Comparison of ENCODE assay signal across 22 cellular contexts in genomic region chr3:33775363-33775762, GRCh38. TPM values are rescaled to one million over a fixed set of nuclear protein-coding genes. Genes with fewer than 3 reads are reported as not detected.
DNase-seq lines count a peak whose midpoint lies in the region; ATAC-seq and TF ChIP-seq lines count a peak whose summit lies in the region.
"Had no signal": no experiment of that assay in that cellular context is flagged by ENCODE, and none has a peak within 500 bp of the region (broad histone marks: within the 10 kb centered on the region; RNA-seq: fewer than 3 reads in every experiment).

No MANE protein-coding gene starts in this region.

- H3K79me2 ChIP-seq in SK-N-SH (ENCODE audit: insufficient read depth), result no peaks in the 10 kb centered on the region

- H3K27me3 ChIP-seq in SK-N-SH (ENCODE audit: insufficient read depth) (no peaks in the 10 kb centered on the region), foreskin keratinocyte (no peaks in the 10 kb centered on the region)
- H3K27me3 ChIP-seq: SJSA1 had no signal

- WGBS in SK-N-SH (ENCODE audit: low lambda C conversion rate), result 54% methylated on average over 3 of the region's 3 CpGs

- CTCF ChIA-PET in SK-N-SH (lab: Yijun Ruan, JAX) (interaction anchor here (0.6 to 6.8 kb wide), 12 partner anchors 8 to 644 kb away, joined by 3 to 90 read pairs (median 4); no protein-coding TSS in a partner anchor), GM10248 (lab: Yijun Ruan, JAX) (interaction anchor here (0.6 to 6.8 kb wide), 12 partner anchors 9 to 643 kb away, joined by 3 to 106 read pairs (median 4); no protein-coding TSS in a partner anchor)

- TF ChIP-seq CTCF in SK-N-SH (IDR thresholded peaks at IDR 0.05), result no peak
- peak; percentile 57 for TF ChIP-seq CTCF in foreskin keratinocyte (conservative IDR thresholded peaks at IDR 0.05)
- TF ChIP-seq CTCF in GM10248 (IDR thresholded peaks at IDR 0.05; ENCODE audit: control extremely low read depth, extremely low read depth, low read depth, missing control alignments), result no peak

- H3K9ac ChIP-seq in SK-N-SH, result no peak overlapping the region

- H3K27ac Mint-ChIP-seq in activated CD4-positive, alpha-beta T cell treated with anti-CD3 and anti-CD28 coated beads, Interleukin-2, amount 10 ng/mL, durations not matched to agents 24 days and 14 days, result no peak overlapping the region
- H3K27ac Mint-ChIP-seq: CD14-positive monocyte had no signal

- no peak for TF ChIP-seq EP300 in SK-N-SH (IDR thresholded peaks at IDR 0.05; ENCODE audit: borderline replicate concordance in 1 of 2, low read depth in 1 of 2, low read length in 1 of 2)

- no peaks in the 10 kb centered on the region for H3F3A ChIP-seq in SK-N-SH (replicated peaks; ENCODE audit: insufficient read depth)

- no peak overlapping the region for H3K4me3 ChIP-seq in SK-N-SH (ENCODE audit: low read depth in 2 of 2, low read length in 1 of 2)
- H3K4me3 ChIP-seq: SJSA1 had no signal

- no peaks in the 10 kb centered on the region for H3K4me1 Mint-ChIP-seq in activated CD4-positive, alpha-beta T cell treated with anti-CD3 and anti-CD28 coated beads, Interleukin-2, amount 10 ng/mL, durations not matched to agents 24 days and 14 days
- H3K4me1 Mint-ChIP-seq: CD14-positive monocyte had no signal

- H3K27ac ChIP-seq in SK-N-SH (ENCODE audit: low read depth in 2 of 2, low read length in 1 of 2) (peak overlapping the region in 1 of 2 experiments; percentile 66; a peak in 2 of 4 replicates), foreskin keratinocyte (peak overlapping the region; percentile 54)
- H3K27ac ChIP-seq: 22Rv1, SJSA1 had no signal

- H3K4me2 ChIP-seq in SK-N-SH, result no peak overlapping the region

- no peaks in the 10 kb centered on the region for H3K36me3 ChIP-seq in SK-N-SH (replicated peaks in 1 of 2; ENCODE audit: control insufficient read depth in 1 of 2, insufficient read depth in 2 of 2, low read length in 1 of 2)
- H3K36me3 ChIP-seq: SJSA1 had no signal

- intact Hi-C loops in activated CD4-positive, alpha-beta T cell treated with anti-CD3 and anti-CD28 coated beads, Interleukin-2, amount 10 ng/mL, durations not matched to agents 24 days and 14 days (cut with micrococcal nuclease), result no loop called here

- peak overlapping the region; percentile 45; the same call in 1 of the 2 replicates for H2AFZ ChIP-seq in SK-N-SH (ENCODE audit: low read depth)

- H3K9me3 Mint-ChIP-seq in activated CD4-positive, alpha-beta T cell treated with anti-CD3 and anti-CD28 coated beads, Interleukin-2, amount 10 ng/mL, durations not matched to agents 24 days and 14 days, result no peaks in the 10 kb centered on the region
- H3K9me3 Mint-ChIP-seq: CD14-positive monocyte had no signal

- POLR2A ChIA-PET in SK-N-SH (lab: Yijun Ruan, JAX) (no interaction called here), GM10248 (lab: Yijun Ruan, JAX) (no interaction called here)

- 0 out of 4 replicates have a peak, but pooled peaks cover 0 to 5% of the 10 kb centered on the region in 2 experiments for H3K4me1 ChIP-seq in SK-N-SH (ENCODE audit: control insufficient read depth in 1 of 2, insufficient read depth in 2 of 2, low read depth in 1 of 2, low read length in 1 of 2)
- H3K4me1 ChIP-seq in foreskin keratinocyte, result peaks cover 9% of the 10 kb centered on the region
- H3K4me1 ChIP-seq: SJSA1 had no signal

- H3K9me2 ChIP-seq in SK-N-SH, result no peaks in the 10 kb centered on the region

- H3K9me3 ChIP-seq in SK-N-SH, result no peaks in the 10 kb centered on the region
- H3K9me3 ChIP-seq: SJSA1 had no signal

- peak; percentile 41 for DNase-seq in activated CD4-positive, alpha-beta T cell treated with anti-CD3 and anti-CD28 coated beads, Interleukin-2, amount 10 ng/mL, durations not matched to agents 24 days and 14 days
- no peak for DNase-seq in activated CD4-positive, alpha-beta T cell treated with anti-CD3 and anti-CD28 coated beads, Interleukin-2, amount 50 U/mL, for 48 hours
- no peak for DNase-seq in SK-N-SH
- DNase-seq in foreskin keratinocyte, result peak; percentile 65 to 95
- DNase-seq in GM10248 (ENCODE audit: extremely low spot score), result no peak
- no peak for DNase-seq in AG20443 (ENCODE audit: low spot score)
- no peak for DNase-seq in activated CD8-positive, alpha-beta memory T cell treated with anti-CD3 and anti-CD28 coated beads for 24 hours
- DNase-seq: COR-L47, DMS 273 treated with DMSO at 0.1 percent for 48 hours, DND-41, KG1, NCI-H1417 treated with DMSO at 0.1 percent for 48 hours, NCI-H187 treated with DMSO at 0.1 percent for 48 hours, NCI-H2227 treated with DMSO at 0.1 percent for 48 hours, NCI-H524, NCI-H82, OCI-M1 had no signal

- ATAC-seq in foreskin keratinocyte (peak; percentile 80), HG02571 (IDR thresholded peaks at IDR 0.05; ENCODE audit: unreplicated experiment) (no peak)
- ATAC-seq: HepG2 had no signal

- no peak for TF ChIP-seq RAD21 in SK-N-SH (IDR thresholded peaks at IDR 0.05; ENCODE audit: low read length)

- H3K36me3 Mint-ChIP-seq in activated CD4-positive, alpha-beta T cell treated with anti-CD3 and anti-CD28 coated beads, Interleukin-2, amount 10 ng/mL, durations not matched to agents 24 days and 14 days (ENCODE audit: low read depth), result no peaks in the 10 kb centered on the region
- H3K36me3 Mint-ChIP-seq: CD14-positive monocyte had no signal

- H3K4me3 Mint-ChIP-seq in activated CD4-positive, alpha-beta T cell treated with anti-CD3 and anti-CD28 coated beads, Interleukin-2, amount 10 ng/mL, durations not matched to agents 24 days and 14 days, result no peak overlapping the region
- H3K4me3 Mint-ChIP-seq: CD14-positive monocyte had no signal

- H3K27me3 Mint-ChIP-seq in activated CD4-positive, alpha-beta T cell treated with anti-CD3 and anti-CD28 coated beads, Interleukin-2, amount 10 ng/mL, durations not matched to agents 24 days and 14 days, result peaks cover 11% of the 10 kb centered on the region

- H4K20me1 ChIP-seq in SK-N-SH (ENCODE audit: insufficient read depth), result no peaks in the 10 kb centered on the region

TF ChIP-seq in SK-N-SH, 30 proteins besides CTCF, POLR2A, EP300 and RAD21:
- TF ChIP-seq JUND (IDR thresholded peaks at IDR 0.05), result peak; percentile 33; the same call in 1 of the 2 replicates
- TF ChIP-seq FOSL2 (IDR thresholded peaks at IDR 0.05; ENCODE audit: borderline replicate concordance, low read depth), result peak; percentile 43; the same call in 1 of the 2 replicates
- no peak for TF ChIP-seq SMC3 (IDR thresholded peaks at IDR 0.05; ENCODE audit: low read depth, low read length)

RNA-seq across cellular contexts. Expression of gene PDCD6IP, which starts 23.1 kb away (rescaled TPM):
- 175 and 189 TPM in 2 replicates for total RNA-seq in activated CD4-positive, alpha-beta T cell treated with anti-CD3 and anti-CD28 coated beads, Interleukin-2, amount 10 ng/mL, durations not matched to agents 24 days and 14 days
- polyA plus RNA-seq in SK-N-SH (2012; rRNA removed) (49.1 and 60.4 TPM in 2 replicates), foreskin keratinocyte (73.9 and 86.7 TPM in 2 replicates)
- polyA plus RNA-seq in SK-N-SH (2012; cell fraction: cytosol; rRNA removed), result 40.4 and 51.3 TPM in 2 replicates
- polyA plus RNA-seq in SK-N-SH (2012; cell fraction: nucleus; rRNA removed), result 94.5 and 183 TPM in 2 replicates
- total RNA-seq in foreskin keratinocyte, result 118 and 133 TPM in 2 replicates

RNA-seq across cellular contexts. Expression of gene CLASP2, which starts 57.3 kb away (rescaled TPM):
- total RNA-seq in activated CD4-positive, alpha-beta T cell treated with anti-CD3 and anti-CD28 coated beads, Interleukin-2, amount 10 ng/mL, durations not matched to agents 24 days and 14 days, result 65.3 and 65.8 TPM in 2 replicates
- polyA plus RNA-seq in SK-N-SH (2012; rRNA removed) (13.2 and 18.8 TPM in 2 replicates), foreskin keratinocyte (6.0 and 7.1 TPM in 2 replicates)
- polyA plus RNA-seq in SK-N-SH (2012; cell fraction: cytosol; rRNA removed), result 15.5 and 15.6 TPM in 2 replicates
- polyA plus RNA-seq in SK-N-SH (2012; cell fraction: nucleus; rRNA removed), result 20.7 and 41.8 TPM in 2 replicates
- 41.9 and 43.9 TPM in 2 replicates for total RNA-seq in foreskin keratinocyte

Comparison
In these comparisons a context has a peak if more than half of its experiments do, and no peak if none do; other contexts are left out.
1. DNase-seq: peak in activated CD4-positive, alpha-beta T cell treated with anti-CD3 and anti-CD28 coated beads, Interleukin-2, amount 10 ng/mL, durations not matched to agents 24 days and 14 days (single experiment) and foreskin keratinocyte (2 of 2); none in activated CD4-positive, alpha-beta T cell treated with anti-CD3 and anti-CD28 coated beads, Interleukin-2, amount 50 U/mL, for 48 hours (0 of 2), SK-N-SH (single experiment), GM10248 (single experiment), AG20443 (single experiment) and activated CD8-positive, alpha-beta memory T cell treated with anti-CD3 and anti-CD28 coated beads for 24 hours (single experiment).